Comparison of ENCODE assay signal across 9 cellular contexts in genomic region chr15:99709243-99709986, GRCh38. TPM values are rescaled to one million over a fixed set of nuclear protein-coding genes. Genes with fewer than 3 reads are reported as not detected.
DNase-seq lines count a peak whose midpoint lies in the region; ATAC-seq, FAIRE-seq and TF ChIP-seq lines count a peak whose summit lies in the region.
"Had no signal": no experiment of that assay in that cellular context is flagged by ENCODE, and none has a peak within 500 bp of the region (broad histone marks: within the 10 kb centered on the region; RNA-seq: fewer than 3 reads in every experiment).

No MANE protein-coding gene starts in this region.

- peaks cover 8% of the 10 kb centered on the region for H3K4me1 Mint-ChIP-seq in activated B cell treated with CpG ODN at 0.5 μM for 24 hours

- H3K9me3 ChIP-seq in A549 (no peaks in the 10 kb centered on the region), psoas muscle (no peaks in the 10 kb centered on the region)

- peak overlapping the region; percentile 7 for H3K27ac Mint-ChIP-seq in activated B cell treated with CpG ODN at 0.5 μM for 24 hours

- H3K4me1 ChIP-seq in A549 (peaks cover 19% of the 10 kb centered on the region; the same call in 2 of the 3 replicates), psoas muscle (peaks cover 57% of the 10 kb centered on the region)

- H3K36me3 ChIP-seq in psoas muscle (ENCODE audit: insufficient read depth in 1 of 2, low read depth in 1 of 2) = peaks cover 3 to 44% of the 10 kb centered on the region in 2 donors

- TF ChIP-seq RAD21 in A549 (conservative IDR thresholded peaks at IDR 0.05 in 1 of 2, IDR thresholded peaks at IDR 0.05 in 1 of 2) = no peak

- CTCF ChIA-PET in A549 (lab: Yijun Ruan, JAX) (interaction anchor here (1.2 to 9.1 kb wide), 7 partner anchors 14 to 437 kb away, joined by 3 to 72 read pairs (median 5); no protein-coding TSS in a partner anchor), activated B cell treated with CpG ODN at 0.5 μM for 24 hours (lab: Charles Lee) (no interaction called here)

- no peak for FAIRE-seq in A549 (lab: Jason Lieb, UNC)
- FAIRE-seq: islet of Langerhans had no signal

- POLR2A ChIA-PET in A549 (lab: Yijun Ruan, JAX) (interaction anchor here (0.8 to 1.9 kb wide), 3 partner anchors 24 to 458 kb away, joined by 3 to 10 read pairs (median 5); partner anchors contain the start of genes LRRC28 and LYSMD4), activated B cell treated with CpG ODN at 0.5 μM for 24 hours (lab: Charles Lee) (no interaction called here)

- ATAC-seq in A549 (no peak), activated B cell treated with CpG ODN at 0.5 μM for 24 hours (ENCODE audit: low read depth) (no peak), Right ventricle myocardium superior (ENCODE audit: poor library complexity) (peak; percentile 21), psoas muscle (peak in 3 of 4 donors; percentile 34 to 38 (median 36)), HG03520 (IDR thresholded peaks at IDR 0.05; ENCODE audit: unreplicated experiment) (no peak)

- intact Hi-C loops in activated B cell treated with CpG ODN at 0.5 μM for 24 hours (cut with micrococcal nuclease) = no loop called here
- intact Hi-C loops in Right ventricle myocardium superior (cut with DNase I) = loop anchor here (5.0 to 10.0 kb wide), 2 partner anchors 285 to 422 kb away; no protein-coding TSS in a partner anchor
- intact Hi-C loops in psoas muscle (cut with DNase I) = loop anchor here (5.0 kb wide), 4 partner anchors 142 to 437 kb away; partner anchors contain the start of gene MEF2A (in 1 of the 2)

- DNase-seq in A549 (ENCODE audit: low read depth in 1 of 2, low spot score in 1 of 2) (no peak), activated B cell treated with CpG ODN at 0.5 μM for 24 hours (no peak), Right ventricle myocardium superior (no peak), psoas muscle (no peak), mucosa of gallbladder (ENCODE audit: low spot score) (no peak), NCI-H2081 (lab: John Stamatoyannopoulos, UW) (no peak), DMS114 treated with DMSO at 0.1 percent for 48 hours (lab: John Stamatoyannopoulos, UW; ENCODE audit: unreplicated experiment) (no peak)

- H3K27me3 Mint-ChIP-seq in activated B cell treated with CpG ODN at 0.5 μM for 24 hours = no peaks in the 10 kb centered on the region

- WGBS in A549 (ENCODE audit: missing lambda C conversion rate) = 88% methylated on average over 16 of the region's 16 CpGs
- WGBS in psoas muscle, 3 donors = 49 to 72% (median 50%) methylated on average over 16 of the region's 16 CpGs

- TF ChIP-seq CTCF in A549 (IDR thresholded peaks at IDR 0.05) = no peak
- TF ChIP-seq CTCF in activated B cell treated with CpG ODN at 0.5 μM for 24 hours (IDR thresholded peaks at IDR 0.05) = no peak
- TF ChIP-seq CTCF in psoas muscle (IDR thresholded peaks at IDR 0.05) = no peak

- peak overlapping the region; percentile 53 for H3K4me2 ChIP-seq in A549

- peak overlapping the region; percentile 63 to 64; a peak in 5 of 6 replicates for H3K27ac ChIP-seq in A549
- peak overlapping the region; percentile 89 for H3K27ac ChIP-seq in psoas muscle

- H3K4me3 Mint-ChIP-seq in activated B cell treated with CpG ODN at 0.5 μM for 24 hours = no peak overlapping the region

- no peak for TF ChIP-seq POLR2A in A549 (IDR thresholded peaks at IDR 0.05; ENCODE audit: low read length)

- no peaks in the 10 kb centered on the region for H3K9me3 Mint-ChIP-seq in activated B cell treated with CpG ODN at 0.5 μM for 24 hours

- TF ChIP-seq EP300 in A549 (IDR thresholded peaks at IDR 0.05) = no peak

- H3K4me3 ChIP-seq in A549 (no peak overlapping the region), psoas muscle (no peak overlapping the region)

- no peaks in the 10 kb centered on the region for H3K27me3 ChIP-seq in psoas muscle (ENCODE audit: insufficient read depth in 3 of 3, low read length in 2 of 3)

- peaks cover 68% of the 10 kb centered on the region for H3K36me3 Mint-ChIP-seq in activated B cell treated with CpG ODN at 0.5 μM for 24 hours (ENCODE audit: low read depth)

TF ChIP-seq in A549, 52 proteins besides CTCF, POLR2A, EP300 and RAD21:
- no peak for TF ChIP-seq NR3C1 (IDR thresholded peaks at IDR 0.05)
- no peak for TF ChIP-seq RFX5 (IDR thresholded peaks at IDR 0.05)
- TF ChIP-seq KDM5A (IDR thresholded peaks at IDR 0.05) = no peak
- TF ChIP-seq CEBPB (IDR thresholded peaks at IDR 0.05) = no peak
- no peak for TF ChIP-seq TP53 (CRISPR knock-in tag; IDR thresholded peaks at IDR 0.05)
- no peak for TF ChIP-seq HOXA7 (CRISPR knock-in tag; IDR thresholded peaks at IDR 0.05)
- TF ChIP-seq REST (IDR thresholded peaks at IDR 0.05) = no peak
- no peak for TF ChIP-seq MAX (IDR thresholded peaks at IDR 0.05)
- TF ChIP-seq BCL3 (IDR thresholded peaks at IDR 0.05) = no peak

RNA-seq across cellular contexts. Expression of gene LYSMD4, which starts 23.8 kb away (rescaled TPM):
- polyA plus RNA-seq in A549 (2011; rRNA removed) = 3.8 TPM in 2 replicates
- polyA plus RNA-seq in A549 (2012; cell fraction: cytosol; rRNA removed) = 4.8 and 5.6 TPM in 2 replicates
- polyA plus RNA-seq in A549 (2012; cell fraction: nucleus; rRNA removed) = 12.3 and 18.5 TPM in 2 replicates
- polyA plus RNA-seq in A549 (2017; fragmentation: RNase III; extraction: RNeasy Plus Mini Kit Qiagen cat#74134 plus additional on column Dnase treatment) = 5.4 to 6.0 TPM (median 6.0 TPM) in 3 replicates
- 5.5 and 5.9 TPM in 2 replicates for polyA minus RNA-seq in A549 (2011; rRNA and poly(A)+ RNA removed)
- 4.7 and 6.1 TPM in 2 replicates for total RNA-seq in activated B cell treated with CpG ODN at 0.5 μM for 24 hours
- 9.8 TPM for total RNA-seq in Right ventricle myocardium superior
- total RNA-seq in psoas muscle = 1 to 10 TPM; 3.6 to 9.5 (median 7.4) TPM
- 10 to 100 TPM in 1 of 3 donors, 1 to 10 TPM in 2; 5.6 to 13.5 (median 5.8) TPM for polyA plus RNA-seq in psoas muscle
- 11.6 TPM for total RNA-seq in mucosa of gallbladder

Comparison
In these comparisons a context has a peak if more than half of its experiments do, and no peak if none do; other contexts are left out.
1. ATAC-seq: peak in Right ventricle myocardium superior (single experiment) and psoas muscle (3 of 4); none in A549 (0 of 2), activated B cell treated with CpG ODN at 0.5 μM for 24 hours (single experiment) and HG03520 (single experiment).